3 cellular contexts compared by ENCODE assay signal in the genomic region with DNA sequence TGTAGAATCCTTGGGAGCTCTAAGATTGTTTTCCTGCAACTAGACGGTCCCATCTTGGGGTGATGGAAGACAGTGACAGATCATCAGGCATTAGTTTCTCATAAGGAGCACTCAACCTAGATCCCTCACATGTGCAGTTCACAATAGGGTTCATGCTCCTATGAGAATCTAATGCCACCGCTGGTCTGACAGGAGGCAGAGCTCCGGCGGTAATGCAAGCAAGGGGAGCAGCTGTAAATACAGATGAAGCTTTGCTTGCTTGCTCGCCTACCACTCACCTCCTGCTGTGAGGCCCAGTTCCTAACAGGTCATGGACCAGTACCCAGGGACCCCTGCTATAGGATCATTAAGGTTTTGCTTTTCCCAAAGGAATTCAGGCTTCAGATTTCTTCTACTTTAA. TPM values are rescaled to one million over a fixed set of nuclear protein-coding genes. Genes with fewer than 3 reads are reported as not detected.
"Had no signal": no experiment of that assay in that cellular context is flagged by ENCODE, and none has a peak within 500 bp of the region (broad histone marks: within the 10 kb centered on the region; RNA-seq: fewer than 3 reads in every experiment).

No MANE protein-coding gene starts in this region.

RNA-seq across cellular contexts. Expression of a gene that starts 50.8 kb away (rescaled TPM):
- total RNA-seq: activated CD8-positive, alpha-beta T cell treated with anti-CD3 and anti-CD28 coated beads, Interleukin-2, amount 10 ng/mL, durations not matched to agents 7 days and 5 days; PC-3; SJSA1 had no signal
